In genomic region chr20:32296412-32296811, GRCh38 we compare ENCODE assay signal across 27 cellular contexts.
"Had no signal": no experiment of that assay in that cellular context is flagged by ENCODE, and none has a peak within 500 bp of the region (broad histone marks: within the 10 kb centered on the region; RNA-seq: fewer than 3 reads in every experiment).

No MANE protein-coding gene starts in this region.

- ATAC-seq: activated CD8-positive, alpha-beta memory T cell treated with anti-CD3 and anti-CD28 coated beads, Interleukin-2, amount 10 ng/mL, durations not matched to agents 7 days and 5 days; left cardiac atrium; lower lobe of right lung; natural killer cell; stimulated activated naive CD8-positive, alpha-beta T cell treated with anti-CD3 and anti-CD28 coated beads, Interleukin-15, amount 100 ng/mL, for 72 hours had no signal

- H3K9ac ChIP-seq: parathyroid adenoma had no signal

- H2AFZ ChIP-seq: parathyroid adenoma had no signal

- H3K9me3 Mint-ChIP-seq: activated CD4-positive, alpha-beta memory T cell treated with anti-CD3 and anti-CD28 coated beads, Interleukin-2, amount 10 ng/mL, durations not matched to agents 7 days and 5 days; central memory CD8-positive, alpha-beta T cell; natural killer cell; stimulated activated naive CD8-positive, alpha-beta T cell treated with anti-CD3 and anti-CD28 coated beads, Interleukin-15, amount 100 ng/mL, for 72 hours had no signal

- H3K4me3 ChIP-seq: lower lobe of right lung, suprapubic skin, vagina had no signal

- H3K27me3 ChIP-seq: brain microvascular endothelial cell, neutrophil, suprapubic skin, vagina had no signal

- H3K27ac ChIP-seq: brain microvascular endothelial cell, lower lobe of right lung, neutrophil, parathyroid adenoma, suprapubic skin, vagina had no signal

- H3K4me1 ChIP-seq: lower lobe of right lung, suprapubic skin had no signal

- DNase-seq: activated CD4-positive, alpha-beta memory T cell treated with anti-CD3 and anti-CD28 coated beads, Interleukin-2, amount 10 ng/mL, durations not matched to agents 7 days and 5 days; activated CD4-positive, alpha-beta T cell treated with anti-CD3 and anti-CD28 coated beads for 4 hours; activated CD8-positive, alpha-beta memory T cell treated with anti-CD3 and anti-CD28 coated beads, Interleukin-2, amount 10 ng/mL, durations not matched to agents 7 days and 5 days; activated effector memory CD4-positive, alpha-beta T cell treated with anti-CD3 and anti-CD28 coated beads, Interleukin-2, amount 50 U/mL, for 16 hours; activated naive CD4-positive, alpha-beta T cell treated with anti-CD3 and anti-CD28 coated beads, Interleukin-2, amount 50 U/mL, for 16 hours; activated T-cell treated with anti-CD3 and anti-CD28 coated beads, Interleukin-2, amount 50 U/mL, for 1 hour; amniotic stem cell; brain microvascular endothelial cell; cortex of kidney; foreskin melanocyte; glutamatergic neuron; hippocampal formation; left cardiac atrium; lower lobe of right lung; natural killer cell; stimulated activated CD4-positive, alpha-beta T cell treated with anti-CD3 and anti-CD28 coated beads, Interleukin-1b, Interleukin-23, amount 100 ng/mL, for 48 hours; stimulated activated CD8-positive, alpha-beta memory T cell treated with anti-CD3 and anti-CD28 coated beads, Interleukin-4, amount 100 ng/mL, for 48 hours; stimulated activated naive CD8-positive, alpha-beta T cell treated with anti-CD3 and anti-CD28 coated beads, Interleukin-15, amount 100 ng/mL, for 72 hours; SW 1271; T-helper 2 cell; trophoblast cell had no signal

- H3K36me3 ChIP-seq: brain microvascular endothelial cell, lower lobe of right lung, neutrophil, suprapubic skin, vagina had no signal

- H3K27me3 Mint-ChIP-seq: activated CD4-positive, alpha-beta memory T cell treated with anti-CD3 and anti-CD28 coated beads, Interleukin-2, amount 10 ng/mL, durations not matched to agents 7 days and 5 days; activated CD8-positive, alpha-beta memory T cell treated with anti-CD3 and anti-CD28 coated beads, Interleukin-2, amount 10 ng/mL, durations not matched to agents 7 days and 5 days; central memory CD8-positive, alpha-beta T cell; stimulated activated naive CD8-positive, alpha-beta T cell treated with anti-CD3 and anti-CD28 coated beads, Interleukin-15, amount 100 ng/mL, for 72 hours had no signal

- H3K27ac Mint-ChIP-seq: activated CD4-positive, alpha-beta memory T cell treated with anti-CD3 and anti-CD28 coated beads, Interleukin-2, amount 10 ng/mL, durations not matched to agents 7 days and 5 days; activated CD8-positive, alpha-beta memory T cell treated with anti-CD3 and anti-CD28 coated beads, Interleukin-2, amount 10 ng/mL, durations not matched to agents 7 days and 5 days; natural killer cell had no signal

- H3K4me3 Mint-ChIP-seq: activated CD4-positive, alpha-beta memory T cell treated with anti-CD3 and anti-CD28 coated beads, Interleukin-2, amount 10 ng/mL, durations not matched to agents 7 days and 5 days; activated CD8-positive, alpha-beta memory T cell treated with anti-CD3 and anti-CD28 coated beads, Interleukin-2, amount 10 ng/mL, durations not matched to agents 7 days and 5 days; central memory CD8-positive, alpha-beta T cell; natural killer cell; stimulated activated naive CD8-positive, alpha-beta T cell treated with anti-CD3 and anti-CD28 coated beads, Interleukin-15, amount 100 ng/mL, for 72 hours had no signal

- H3K36me3 Mint-ChIP-seq: natural killer cell had no signal

- H3K9me3 ChIP-seq: lower lobe of right lung, neutrophil, suprapubic skin, vagina had no signal

- FAIRE-seq: islet of Langerhans had no signal
